Comparison of ENCODE assay signal across 1 cellular context in genomic region chr5:73337586-73337985, GRCh38.
TF ChIP-seq lines count a peak whose summit lies in the region.

No MANE protein-coding gene starts in this region.

TF ChIP-seq in HepG2, 621 proteins besides CTCF, POLR2A, EP300 and RAD21 (continued from another document):
- TF ChIP-seq ZNF318 (CRISPR knock-in tag; IDR thresholded peaks at IDR 0.05) (no peak), ZNF597 (CRISPR knock-in tag; IDR thresholded peaks at IDR 0.05) (no peak)
